1 cellular context compared by ENCODE assay signal in genomic region chr10:102593074-102593803, GRCh38.
TF ChIP-seq lines count a peak whose summit lies in the region.

No MANE protein-coding gene starts in this region.

TF ChIP-seq in GM12891, 5 proteins besides CTCF, POLR2A, EP300 and RAD21 (continued from another document):
- TF ChIP-seq POU2F2 (IDR thresholded peaks at IDR 0.05; ENCODE audit: low read depth, low read length), result no peak
